1 cellular context compared by ENCODE assay signal in genomic region chr15:43777293-43777819, GRCh38.
TF ChIP-seq lines count a peak whose summit lies in the region.

No MANE protein-coding gene starts in this region.

TF ChIP-seq in HepG2, 621 proteins besides CTCF, POLR2A, EP300 and RAD21 (continued from another document and continues in another):
- TF ChIP-seq CBX5 (CRISPR knock-in tag; IDR thresholded peaks at IDR 0.05; ENCODE audit: borderline replicate concordance) (no peak; the same call in 1 of the 2 replicates), ZNF720 (CRISPR knock-in tag; IDR thresholded peaks at IDR 0.05) (no peak), KDM5B (CRISPR knock-in tag; IDR thresholded peaks at IDR 0.05; ENCODE audit: borderline replicate concordance) (peak; percentile 70; the same call in 1 of the 2 replicates), ZNF44 (CRISPR knock-in tag; IDR thresholded peaks at IDR 0.05) (no peak), ZNF569 (CRISPR knock-in tag; IDR thresholded peaks at IDR 0.05; ENCODE audit: borderline replicate concordance) (no peak), ZNF775 (CRISPR knock-in tag; IDR thresholded peaks at IDR 0.05; ENCODE audit: borderline replicate concordance) (no peak; the same call in 1 of the 2 replicates), PHF20 (CRISPR knock-in tag; IDR thresholded peaks at IDR 0.05) (no peak; the same call in 1 of the 2 replicates), ZNF674 (CRISPR knock-in tag; IDR thresholded peaks at IDR 0.05; ENCODE audit: low read depth) (no peak), RFXANK (CRISPR knock-in tag; IDR thresholded peaks at IDR 0.05) (no peak), ZFP90 (CRISPR knock-in tag; IDR thresholded peaks at IDR 0.05; ENCODE audit: borderline replicate concordance) (peak; percentile 60), SCMH1 (CRISPR knock-in tag; IDR thresholded peaks at IDR 0.05; ENCODE audit: borderline replicate concordance) (no peak), FOXA3 (CRISPR knock-in tag; IDR thresholded peaks at IDR 0.05) (no peak), ZNF792 (CRISPR knock-in tag; IDR thresholded peaks at IDR 0.05) (no peak), ZNF577 (CRISPR knock-in tag; IDR thresholded peaks at IDR 0.05; ENCODE audit: borderline replicate concordance, low read depth) (no peak), ZNF331 (CRISPR knock-in tag; IDR thresholded peaks at IDR 0.05) (0 out of 2 replicates have a peak, but pooled peaks have one; percentile 43), SP140L (CRISPR knock-in tag; IDR thresholded peaks at IDR 0.05; ENCODE audit: borderline replicate concordance) (no peak), NFE2L1 (CRISPR knock-in tag; IDR thresholded peaks at IDR 0.05; ENCODE audit: borderline replicate concordance) (no peak), BCL6 (CRISPR knock-in tag; IDR thresholded peaks at IDR 0.05) (no peak), ARID2 (CRISPR knock-in tag; IDR thresholded peaks at IDR 0.05; ENCODE audit: borderline replicate concordance) (no peak), ZNF619 (CRISPR knock-in tag; IDR thresholded peaks at IDR 0.05) (no peak), ZNF572 (CRISPR knock-in tag; IDR thresholded peaks at IDR 0.05) (0 out of 2 replicates have a peak, but pooled peaks have one; percentile 28), CAMTA2 (CRISPR knock-in tag; IDR thresholded peaks at IDR 0.05; ENCODE audit: borderline replicate concordance) (no peak), HIVEP1 (CRISPR knock-in tag; IDR thresholded peaks at IDR 0.05) (peak; percentile 56; the same call in 1 of the 2 replicates), GATAD2A (CRISPR knock-in tag; IDR thresholded peaks at IDR 0.05) (peak; percentile 46; the same call in 1 of the 2 replicates), TAF15 (IDR thresholded peaks at IDR 0.05; ENCODE audit: low read depth, low read length, poor library complexity, severe bottlenecking) (no peak), MLLT10 (CRISPR knock-in tag; IDR thresholded peaks at IDR 0.05) (no peak), BHLHE40 (IDR thresholded peaks at IDR 0.05; ENCODE audit: low read length) (no peak), ZNF124 (CRISPR knock-in tag; IDR thresholded peaks at IDR 0.05) (no peak), ZNF839 (CRISPR knock-in tag; IDR thresholded peaks at IDR 0.05; ENCODE audit: borderline replicate concordance) (no peak), ZFP62 (CRISPR knock-in tag; IDR thresholded peaks at IDR 0.05) (no peak), ZNF20 (CRISPR knock-in tag; IDR thresholded peaks at IDR 0.05) (no peak), ARHGAP35 (CRISPR knock-in tag; IDR thresholded peaks at IDR 0.05; ENCODE audit: borderline replicate concordance) (peak; percentile 46; the same call in 1 of the 2 replicates), HES4 (CRISPR knock-in tag; IDR thresholded peaks at IDR 0.05; ENCODE audit: borderline replicate concordance) (peak; percentile 30; the same call in 1 of the 2 replicates), KLF11 (CRISPR knock-in tag; IDR thresholded peaks at IDR 0.05) (0 out of 2 replicates have a peak, but pooled peaks have one; percentile 36), RBFOX2 (IDR thresholded peaks at IDR 0.05; ENCODE audit: low read depth, low read length) (peak; percentile 51), SIX1 (CRISPR knock-in tag; IDR thresholded peaks at IDR 0.05; ENCODE audit: borderline replicate concordance) (no peak), MTF2 (CRISPR knock-in tag; IDR thresholded peaks at IDR 0.05; ENCODE audit: borderline replicate concordance) (no peak; the same call in 1 of the 2 replicates), MEF2D (CRISPR knock-in tag; IDR thresholded peaks at IDR 0.05) (0 out of 2 replicates have a peak, but pooled peaks have one; percentile 16), MXD3 (CRISPR knock-in tag; IDR thresholded peaks at IDR 0.05) (no peak; the same call in 1 of the 2 replicates), MYNN (CRISPR knock-in tag; IDR thresholded peaks at IDR 0.05; ENCODE audit: low read depth) (no peak), HOXD1 (CRISPR knock-in tag; IDR thresholded peaks at IDR 0.05) (peak; percentile 22; the same call in 1 of the 2 replicates), RFX1 (IDR thresholded peaks at IDR 0.05) (no peak), ZFY (CRISPR knock-in tag; IDR thresholded peaks at IDR 0.05) (peak; percentile 65), ZNF710 (CRISPR knock-in tag; IDR thresholded peaks at IDR 0.05; ENCODE audit: borderline replicate concordance) (no peak)
- TF ChIP-seq, protein P1, sequence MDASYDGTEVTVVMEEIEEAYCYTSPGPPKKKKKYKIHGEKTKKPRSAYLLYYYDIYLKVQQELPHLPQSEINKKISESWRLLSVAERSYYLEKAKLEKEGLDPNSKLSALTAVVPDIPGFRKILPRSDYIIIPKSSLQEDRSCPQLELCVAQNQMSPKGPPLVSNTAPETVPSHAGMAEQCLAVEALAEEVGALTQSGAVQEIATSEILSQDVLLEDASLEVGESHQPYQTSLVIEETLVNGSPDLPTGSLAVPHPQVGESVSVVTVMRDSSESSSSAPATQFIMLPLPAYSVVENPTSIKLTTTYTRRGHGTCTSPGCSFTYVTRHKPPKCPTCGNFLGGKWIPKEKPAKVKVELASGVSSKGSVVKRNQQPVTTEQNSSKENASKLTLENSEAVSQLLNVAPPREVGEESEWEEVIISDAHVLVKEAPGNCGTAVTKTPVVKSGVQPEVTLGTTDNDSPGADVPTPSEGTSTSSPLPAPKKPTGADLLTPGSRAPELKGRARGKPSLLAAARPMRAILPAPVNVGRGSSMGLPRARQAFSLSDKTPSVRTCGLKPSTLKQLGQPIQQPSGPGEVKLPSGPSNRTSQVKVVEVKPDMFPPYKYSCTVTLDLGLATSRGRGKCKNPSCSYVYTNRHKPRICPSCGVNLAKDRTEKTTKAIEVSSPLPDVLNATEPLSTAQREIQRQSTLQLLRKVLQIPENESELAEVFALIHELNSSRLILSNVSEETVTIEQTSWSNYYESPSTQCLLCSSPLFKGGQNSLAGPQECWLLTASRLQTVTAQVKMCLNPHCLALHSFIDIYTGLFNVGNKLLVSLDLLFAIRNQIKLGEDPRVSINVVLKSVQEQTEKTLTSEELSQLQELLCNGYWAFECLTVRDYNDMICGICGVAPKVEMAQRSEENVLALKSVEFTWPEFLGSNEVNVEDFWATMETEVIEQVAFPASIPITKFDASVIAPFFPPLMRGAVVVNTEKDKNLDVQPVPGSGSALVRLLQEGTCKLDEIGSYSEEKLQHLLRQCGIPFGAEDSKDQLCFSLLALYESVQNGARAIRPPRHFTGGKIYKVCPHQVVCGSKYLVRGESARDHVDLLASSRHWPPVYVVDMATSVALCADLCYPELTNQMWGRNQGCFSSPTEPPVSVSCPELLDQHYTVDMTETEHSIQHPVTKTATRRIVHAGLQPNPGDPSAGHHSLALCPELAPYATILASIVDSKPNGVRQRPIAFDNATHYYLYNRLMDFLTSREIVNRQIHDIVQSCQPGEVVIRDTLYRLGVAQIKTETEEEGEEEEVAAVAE (CRISPR knock-in tag; IDR thresholded peaks at IDR 0.05; ENCODE audit: borderline replicate concordance) = no peak
- TF ChIP-seq, protein P2, sequence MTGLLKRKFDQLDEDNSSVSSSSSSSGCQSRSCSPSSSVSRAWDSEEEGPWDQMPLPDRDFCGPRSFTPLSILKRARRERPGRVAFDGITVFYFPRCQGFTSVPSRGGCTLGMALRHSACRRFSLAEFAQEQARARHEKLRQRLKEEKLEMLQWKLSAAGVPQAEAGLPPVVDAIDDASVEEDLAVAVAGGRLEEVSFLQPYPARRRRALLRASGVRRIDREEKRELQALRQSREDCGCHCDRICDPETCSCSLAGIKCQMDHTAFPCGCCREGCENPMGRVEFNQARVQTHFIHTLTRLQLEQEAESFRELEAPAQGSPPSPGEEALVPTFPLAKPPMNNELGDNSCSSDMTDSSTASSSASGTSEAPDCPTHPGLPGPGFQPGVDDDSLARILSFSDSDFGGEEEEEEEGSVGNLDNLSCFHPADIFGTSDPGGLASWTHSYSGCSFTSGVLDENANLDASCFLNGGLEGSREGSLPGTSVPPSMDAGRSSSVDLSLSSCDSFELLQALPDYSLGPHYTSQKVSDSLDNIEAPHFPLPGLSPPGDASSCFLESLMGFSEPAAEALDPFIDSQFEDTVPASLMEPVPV (CRISPR knock-in tag; IDR thresholded peaks at IDR 0.05) = no peak
- TF ChIP-seq, protein P3, sequence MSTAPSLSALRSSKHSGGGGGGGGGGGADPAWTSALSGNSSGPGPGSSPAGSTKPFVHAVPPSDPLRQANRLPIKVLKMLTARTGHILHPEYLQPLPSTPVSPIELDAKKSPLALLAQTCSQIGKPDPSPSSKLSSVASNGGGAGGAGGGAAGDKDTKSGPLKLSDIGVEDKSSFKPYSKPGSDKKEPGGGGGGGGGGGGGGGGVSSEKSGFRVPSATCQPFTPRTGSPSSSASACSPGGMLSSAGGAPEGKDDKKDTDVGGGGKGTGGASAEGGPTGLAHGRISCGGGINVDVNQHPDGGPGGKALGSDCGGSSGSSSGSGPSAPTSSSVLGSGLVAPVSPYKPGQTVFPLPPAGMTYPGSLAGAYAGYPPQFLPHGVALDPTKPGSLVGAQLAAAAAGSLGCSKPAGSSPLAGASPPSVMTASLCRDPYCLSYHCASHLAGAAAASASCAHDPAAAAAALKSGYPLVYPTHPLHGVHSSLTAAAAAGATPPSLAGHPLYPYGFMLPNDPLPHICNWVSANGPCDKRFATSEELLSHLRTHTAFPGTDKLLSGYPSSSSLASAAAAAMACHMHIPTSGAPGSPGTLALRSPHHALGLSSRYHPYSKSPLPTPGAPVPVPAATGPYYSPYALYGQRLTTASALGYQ (CRISPR knock-in tag; IDR thresholded peaks at IDR 0.05) = 0 out of 2 replicates have a peak, but pooled peaks have one; percentile 55
- TF ChIP-seq, protein P4, sequence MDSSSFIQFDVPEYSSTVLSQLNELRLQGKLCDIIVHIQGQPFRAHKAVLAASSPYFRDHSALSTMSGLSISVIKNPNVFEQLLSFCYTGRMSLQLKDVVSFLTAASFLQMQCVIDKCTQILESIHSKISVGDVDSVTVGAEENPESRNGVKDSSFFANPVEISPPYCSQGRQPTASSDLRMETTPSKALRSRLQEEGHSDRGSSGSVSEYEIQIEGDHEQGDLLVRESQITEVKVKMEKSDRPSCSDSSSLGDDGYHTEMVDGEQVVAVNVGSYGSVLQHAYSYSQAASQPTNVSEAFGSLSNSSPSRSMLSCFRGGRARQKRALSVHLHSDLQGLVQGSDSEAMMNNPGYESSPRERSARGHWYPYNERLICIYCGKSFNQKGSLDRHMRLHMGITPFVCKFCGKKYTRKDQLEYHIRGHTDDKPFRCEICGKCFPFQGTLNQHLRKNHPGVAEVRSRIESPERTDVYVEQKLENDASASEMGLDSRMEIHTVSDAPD (CRISPR knock-in tag; IDR thresholded peaks at IDR 0.05) = no peak
- TF ChIP-seq, protein P5, sequence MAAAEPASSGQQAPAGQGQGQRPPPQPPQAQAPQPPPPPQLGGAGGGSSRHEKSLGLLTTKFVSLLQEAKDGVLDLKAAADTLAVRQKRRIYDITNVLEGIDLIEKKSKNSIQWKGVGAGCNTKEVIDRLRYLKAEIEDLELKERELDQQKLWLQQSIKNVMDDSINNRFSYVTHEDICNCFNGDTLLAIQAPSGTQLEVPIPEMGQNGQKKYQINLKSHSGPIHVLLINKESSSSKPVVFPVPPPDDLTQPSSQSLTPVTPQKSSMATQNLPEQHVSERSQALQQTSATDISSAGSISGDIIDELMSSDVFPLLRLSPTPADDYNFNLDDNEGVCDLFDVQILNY (CRISPR knock-in tag; conservative IDR thresholded peaks at IDR 0.05) = no peak
- TF ChIP-seq, protein P6, sequence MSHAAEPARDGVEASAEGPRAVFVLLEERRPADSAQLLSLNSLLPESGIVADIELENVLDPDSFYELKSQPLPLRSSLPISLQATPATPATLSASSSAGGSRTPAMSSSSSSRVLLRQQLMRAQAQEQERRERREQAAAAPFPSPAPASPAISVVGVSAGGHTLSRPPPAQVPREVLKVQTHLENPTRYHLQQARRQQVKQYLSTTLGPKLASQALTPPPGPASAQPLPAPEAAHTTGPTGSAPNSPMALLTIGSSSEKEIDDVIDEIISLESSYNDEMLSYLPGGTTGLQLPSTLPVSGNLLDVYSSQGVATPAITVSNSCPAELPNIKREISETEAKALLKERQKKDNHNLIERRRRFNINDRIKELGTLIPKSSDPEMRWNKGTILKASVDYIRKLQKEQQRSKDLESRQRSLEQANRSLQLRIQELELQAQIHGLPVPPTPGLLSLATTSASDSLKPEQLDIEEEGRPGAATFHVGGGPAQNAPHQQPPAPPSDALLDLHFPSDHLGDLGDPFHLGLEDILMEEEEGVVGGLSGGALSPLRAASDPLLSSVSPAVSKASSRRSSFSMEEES (CRISPR knock-in tag; IDR thresholded peaks at IDR 0.05) = peak; percentile 43; the same call in 1 of the 2 replicates
